ENCODE assay signal across 7 cellular contexts in genomic region chr16:88143748-88144511, GRCh38.
DNase-seq lines count a peak whose midpoint lies in the region; ATAC-seq and TF ChIP-seq lines count a peak whose summit lies in the region.
"Not testable (repeated sequence)": the region's sequence is repeated elsewhere in the genome, so short reads cannot be mapped to it uniquely, and the experiment has no call there.

No MANE protein-coding gene starts in this region.

- H3K27me3 ChIP-seq in adrenal gland, heart right ventricle: not testable (repeated sequence)

- not testable (repeated sequence) for H3K27ac Mint-ChIP-seq in stimulated activated effector memory CD8-positive, alpha-beta T cell treated with anti-CD3 and anti-CD28 coated beads, Interleukin-12 subunit alpha, Interleukin-12 subunit beta, amount 100 ng/mL, for 72 hours

- 14 to 25% (median 22%) methylated on average over 19 to 38 of the region's 39 CpGs for whole genome bisulfite sequencing in adrenal gland, 4 donors
- 11 to 26% methylated on average over 38 of the region's 39 CpGs for WGBS in heart right ventricle, 2 donors

- H3K9me3 ChIP-seq in adrenal gland (replicated peaks in 1 of 3); mucosa of descending colon: not testable (repeated sequence)
- H3K9me3 ChIP-seq in heart right ventricle: peaks cover 0 to 16% (median 0%) of the 10 kb centered on the region in 11 donors

- not testable (repeated sequence) for H3K36me3 Mint-ChIP-seq in stimulated activated effector memory CD8-positive, alpha-beta T cell treated with anti-CD3 and anti-CD28 coated beads, Interleukin-12 subunit alpha, Interleukin-12 subunit beta, amount 100 ng/mL, for 72 hours

- H3K4me3 Mint-ChIP-seq in stimulated activated effector memory CD8-positive, alpha-beta T cell treated with anti-CD3 and anti-CD28 coated beads, Interleukin-12 subunit alpha, Interleukin-12 subunit beta, amount 100 ng/mL, for 72 hours: not testable (repeated sequence)

- TF ChIP-seq CTCF in adrenal gland (IDR thresholded peaks at IDR 0.05); fibroblast of the aortic adventitia (IDR thresholded peaks at IDR 0.05; ENCODE audit: insufficient read depth, low read length); heart right ventricle (IDR thresholded peaks at IDR 0.05); mucosa of descending colon (IDR thresholded peaks at IDR 0.05): not testable (repeated sequence)

- DNase-seq in OCI-M1 (lab: John Stamatoyannopoulos, UW) (peak; percentile 2), adrenal gland (peak; percentile 39 to 94 (median 70)), fibroblast of the aortic adventitia (ENCODE audit: low read depth) (peak; percentile 64), heart right ventricle (peak; percentile 48 to 66)
- not testable (repeated sequence) for DNase-seq in left colon; mucosa of descending colon; stimulated activated effector memory CD8-positive, alpha-beta T cell treated with anti-CD3 and anti-CD28 coated beads, Interleukin-12 subunit alpha, Interleukin-12 subunit beta, amount 100 ng/mL, for 72 hours (ENCODE audit: low spot score in 2 of 2)

- H3K4me1 ChIP-seq in adrenal gland (replicated peaks in 1 of 2); mucosa of descending colon (ENCODE audit: low read depth): not testable (repeated sequence)
- peaks cover 0 to 10% (median 0%) of the 10 kb centered on the region in 9 donors for H3K4me1 ChIP-seq in heart right ventricle

- not testable (repeated sequence) for H3K9me3 Mint-ChIP-seq in stimulated activated effector memory CD8-positive, alpha-beta T cell treated with anti-CD3 and anti-CD28 coated beads, Interleukin-12 subunit alpha, Interleukin-12 subunit beta, amount 100 ng/mL, for 72 hours

- H3K27ac ChIP-seq in adrenal gland: peak overlapping the region in 2 of 5 donors; percentile 67 to 73
- peak overlapping the region; percentile 45 to 84 (median 68) for H3K27ac ChIP-seq in heart right ventricle

- intact Hi-C loops in adrenal gland (cut with DNase I); heart right ventricle (cut with DNase I); left colon (cut with DNase I, micrococcal nuclease); mucosa of descending colon (cut with DNase I, micrococcal nuclease): not testable (repeated sequence)

- not testable (repeated sequence) for H3K4me3 ChIP-seq in adrenal gland; fibroblast of the aortic adventitia (ENCODE audit: low read depth, low read length); heart right ventricle; mucosa of descending colon

- ATAC-seq in heart right ventricle: peak; percentile 48 to 90 (median 85)
- ATAC-seq in left colon: peak; percentile 28
- ATAC-seq in mucosa of descending colon: peak; percentile 10
- ATAC-seq in stimulated activated effector memory CD8-positive, alpha-beta T cell treated with anti-CD3 and anti-CD28 coated beads, Interleukin-12 subunit alpha, Interleukin-12 subunit beta, amount 100 ng/mL, for 72 hours: peak; percentile 14

- not testable (repeated sequence) for H3K4me1 Mint-ChIP-seq in stimulated activated effector memory CD8-positive, alpha-beta T cell treated with anti-CD3 and anti-CD28 coated beads, Interleukin-12 subunit alpha, Interleukin-12 subunit beta, amount 100 ng/mL, for 72 hours

- not testable (repeated sequence) for H3K36me3 ChIP-seq in adrenal gland (replicated peaks in 1 of 2); heart right ventricle; mucosa of descending colon (ENCODE audit: low read depth)

- TF ChIP-seq POLR2A in adrenal gland (IDR thresholded peaks at IDR 0.05): not testable (repeated sequence)

Comparison
In these comparisons a context has a peak if more than half of its experiments do, and no peak if none do; other contexts are left out.
1. ATAC-seq: peak in every context shown above with its lines; median percentile 85 in heart right ventricle; 28 in left colon; 14 in stimulated activated effector memory CD8-positive, alpha-beta T cell treated with anti-CD3 and anti-CD28 coated beads, Interleukin-12 subunit alpha, Interleukin-12 subunit beta, amount 100 ng/mL, for 72 hours; 10 in mucosa of descending colon.